ENCODE assay signal across 10 cellular contexts in the genomic region with DNA sequence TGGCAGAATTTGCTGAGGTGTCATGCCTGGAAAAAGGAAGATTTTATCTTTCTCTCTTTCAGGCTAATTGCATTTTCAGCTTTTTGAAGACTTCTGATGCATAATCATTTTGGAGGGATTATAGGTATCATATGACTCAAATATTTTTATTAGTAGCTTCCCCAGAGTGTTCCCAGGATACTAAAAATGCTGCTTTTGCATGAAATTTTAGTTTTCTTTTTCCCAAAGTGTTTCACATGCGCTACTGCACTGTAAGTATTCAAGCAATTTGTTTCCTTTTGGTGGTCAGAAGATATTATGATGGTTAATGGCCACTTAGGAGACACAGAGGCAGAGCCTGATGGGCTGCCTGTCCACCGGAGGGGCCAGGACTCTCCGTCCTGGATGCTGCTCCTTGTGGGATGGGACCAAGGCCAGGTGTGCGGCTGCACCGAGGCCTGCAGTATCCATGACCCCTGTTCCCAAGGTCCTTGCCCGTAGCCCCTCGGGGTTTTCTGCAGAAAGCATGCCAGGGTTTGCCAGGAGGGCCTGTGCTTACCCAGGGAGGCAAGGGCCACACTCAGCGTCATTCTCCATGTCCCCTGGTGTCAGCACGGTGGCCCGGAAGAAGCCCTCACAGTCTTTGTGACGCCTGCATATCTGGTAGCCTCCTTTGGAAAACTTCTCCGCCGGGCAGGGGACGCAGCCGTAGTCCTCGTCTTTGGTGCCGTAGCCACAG.
"Had no signal": no experiment of that assay in that cellular context is flagged by ENCODE, and none has a peak within 500 bp of the region (broad histone marks: within the 10 kb centered on the region; RNA-seq: fewer than 3 reads in every experiment).

No MANE protein-coding gene starts in this region.

- H3K27me3 ChIP-seq: breast epithelium, pancreas, uterus had no signal

- DNase-seq: heart left ventricle, left ventricle myocardium inferior, uterus had no signal

- H3K4me1 Mint-ChIP-seq: memory B cell had no signal

- H3K36me3 Mint-ChIP-seq: activated CD4-positive, alpha-beta memory T cell treated with anti-CD3 and anti-CD28 coated beads for 36 hours; memory B cell; neural progenitor cell had no signal

- H3K4me1 ChIP-seq: neural progenitor cell, pancreas, uterus had no signal

- H3K27ac Mint-ChIP-seq: activated CD4-positive, alpha-beta memory T cell treated with anti-CD3 and anti-CD28 coated beads for 36 hours; memory B cell had no signal

- H3K4me2 ChIP-seq: neural progenitor cell had no signal

- H3K9ac ChIP-seq: neural progenitor cell had no signal

- H3K9me3 Mint-ChIP-seq: activated CD4-positive, alpha-beta memory T cell treated with anti-CD3 and anti-CD28 coated beads for 36 hours; memory B cell; stimulated activated naive CD8-positive, alpha-beta T cell treated with anti-CD3 and anti-CD28 coated beads, Interleukin-15, amount 100 ng/mL, for 72 hours had no signal

- H3K36me3 ChIP-seq: breast epithelium, heart left ventricle, left ventricle myocardium inferior, neural progenitor cell, pancreas, uterus had no signal

- H3K27ac ChIP-seq: breast epithelium, foreskin keratinocyte, heart left ventricle, left ventricle myocardium inferior, neural progenitor cell, pancreas, uterus had no signal

- H2AFZ ChIP-seq: neural progenitor cell had no signal

- H3K4me3 ChIP-seq: breast epithelium, heart left ventricle, left ventricle myocardium inferior, neural progenitor cell, pancreas, uterus had no signal

- H3K4me3 Mint-ChIP-seq: activated CD4-positive, alpha-beta memory T cell treated with anti-CD3 and anti-CD28 coated beads for 36 hours; memory B cell; stimulated activated naive CD8-positive, alpha-beta T cell treated with anti-CD3 and anti-CD28 coated beads, Interleukin-15, amount 100 ng/mL, for 72 hours had no signal

- H3K9me3 ChIP-seq: breast epithelium, heart left ventricle, left ventricle myocardium inferior, pancreas, uterus had no signal

- H3K27me3 Mint-ChIP-seq: activated CD4-positive, alpha-beta memory T cell treated with anti-CD3 and anti-CD28 coated beads for 36 hours; stimulated activated naive CD8-positive, alpha-beta T cell treated with anti-CD3 and anti-CD28 coated beads, Interleukin-15, amount 100 ng/mL, for 72 hours had no signal
